In genomic region chr3:39088889-39089288, GRCh38 we compare ENCODE assay signal across 16 cellular contexts. TPM values are rescaled to one million over a fixed set of nuclear protein-coding genes. Genes with fewer than 3 reads are reported as not detected.
DNase-seq lines count a peak whose midpoint lies in the region; ATAC-seq and TF ChIP-seq lines count a peak whose summit lies in the region.
"Had no signal": no experiment of that assay in that cellular context is flagged by ENCODE, and none has a peak within 500 bp of the region (broad histone marks: within the 10 kb centered on the region; RNA-seq: fewer than 3 reads in every experiment).

No MANE protein-coding gene starts in this region.

- peaks cover 53% of the 10 kb centered on the region for H3K36me3 Mint-ChIP-seq in central memory CD8-positive, alpha-beta T cell (ENCODE audit: insufficient read depth)

- H3K9ac ChIP-seq in IMR-90 (ENCODE audit: low read depth, low read length) = no peak overlapping the region

- intact Hi-C loops in IMR-90 (cut with micrococcal nuclease) = no loop called here

- H3K4me2 ChIP-seq in IMR-90 (ENCODE audit: low read depth, low read length) = no peak overlapping the region

- TF ChIP-seq POLR2A in IMR-90 (IDR thresholded peaks at IDR 0.05; ENCODE audit: low read depth, low read length) = no peak

- DNase-seq in EL (peak; percentile 10), IMR-90 (peak; percentile 31), fibroblast of villous mesenchyme (ENCODE audit: low read depth) (peak; percentile 49), NAMALWA (ENCODE audit: low spot score) (no peak)
- DNase-seq in central memory CD8-positive, alpha-beta T cell (ENCODE audit: low spot score in 2 of 2) = no peak
- DNase-seq in effector memory CD4-positive, alpha-beta T cell = no peak
- no peak for DNase-seq in stimulated activated CD4-positive, alpha-beta T cell treated with anti-CD3 and anti-CD28 coated beads, Interleukin-2, amount 100 ng/mL, for 24 hours
- DNase-seq: AML-193; CD4-positive, CD25-positive, alpha-beta regulatory T cell; DMS79; H7; NCI-H1417; NCI-H2029 treated with DMSO at 0.1 percent for 48 hours; NCI-H524; SIG-M5 had no signal

- H3K4me3 ChIP-seq in IMR-90 (ENCODE audit: insufficient read depth, low read depth, low read length) = no peak overlapping the region
- no peak overlapping the region for H3K4me3 ChIP-seq in fibroblast of villous mesenchyme (ENCODE audit: low read depth, low read length)
- H3K4me3 ChIP-seq in effector memory CD4-positive, alpha-beta T cell (ENCODE audit: insufficient read depth, low read depth, low read length, poor library complexity, severe bottlenecking) = no peak overlapping the region

- no peaks in the 10 kb centered on the region for H3K4me1 ChIP-seq in IMR-90 (ENCODE audit: control insufficient read depth, insufficient read depth, low read length)
- no peaks in the 10 kb centered on the region for H3K4me1 ChIP-seq in effector memory CD4-positive, alpha-beta T cell (ENCODE audit: control insufficient read depth, insufficient read depth, low read length, poor library complexity, severe bottlenecking)

- no peaks in the 10 kb centered on the region for H4K20me1 ChIP-seq in IMR-90 (ENCODE audit: insufficient read depth, low read length)

- H3K4ac ChIP-seq in IMR-90 (ENCODE audit: low read depth, low read length) = no peak overlapping the region

- in situ Hi-C loops in IMR-90 (cut with MboI; ENCODE audit: low sequenced_read_pairs) = no loop called here

- H3K18ac ChIP-seq in IMR-90 (ENCODE audit: low read depth, low read length) = no peak overlapping the region

- no peaks in the 10 kb centered on the region for H3K9me1 ChIP-seq in IMR-90 (ENCODE audit: insufficient read depth, low read length)

- H3K4me1 Mint-ChIP-seq in central memory CD8-positive, alpha-beta T cell = no peaks in the 10 kb centered on the region

- no peak overlapping the region for H2AK5ac ChIP-seq in IMR-90 (ENCODE audit: low read depth, low read length)

- H2AK9ac ChIP-seq in IMR-90 (replicated peaks; ENCODE audit: low read depth, low read length, poor library complexity) = peak overlapping the region; percentile 71

- H3K79me1 ChIP-seq in IMR-90 (ENCODE audit: low read depth in 1 of 2, low read length in 2 of 2) = no peaks in the 10 kb centered on the region

- no peaks in the 10 kb centered on the region for H3K27me3 Mint-ChIP-seq in central memory CD8-positive, alpha-beta T cell
- H3K27me3 Mint-ChIP-seq: CD4-positive, CD25-positive, alpha-beta regulatory T cell had no signal

- H3K9me3 Mint-ChIP-seq in central memory CD8-positive, alpha-beta T cell = no peaks in the 10 kb centered on the region
- H3K9me3 Mint-ChIP-seq: CD4-positive, CD25-positive, alpha-beta regulatory T cell had no signal

- no peak overlapping the region for H2AFZ ChIP-seq in IMR-90 (replicated peaks; ENCODE audit: low read length, poor library complexity)

- no peak overlapping the region for H4K5ac ChIP-seq in IMR-90 (ENCODE audit: low read depth, low read length)

- ATAC-seq in IMR-90 (ENCODE audit: low read depth) (peak; percentile 81), GM19463 (IDR thresholded peaks at IDR 0.05; ENCODE audit: unreplicated experiment) (no peak)
- ATAC-seq in central memory CD8-positive, alpha-beta T cell (replicated peaks; ENCODE audit: extremely low read depth, poor library complexity, severe bottlenecking) = no peak

- no peak overlapping the region for H2BK120ac ChIP-seq in IMR-90 (ENCODE audit: low read depth, low read length)

- no peaks in the 10 kb centered on the region for H3K27me3 ChIP-seq in IMR-90 (ENCODE audit: control insufficient read depth, insufficient read depth, low read length)
- H3K27me3 ChIP-seq in effector memory CD4-positive, alpha-beta T cell (replicated peaks; ENCODE audit: control insufficient read depth, insufficient read depth, low read length, poor library complexity, severe bottlenecking) = no peaks in the 10 kb centered on the region

- no TSS peak for BruUV-seq in IMR-90 (replicated peaks; lab: Mats Ljungman, UMichigan)

- no peak overlapping the region for H2BK20ac ChIP-seq in IMR-90 (ENCODE audit: low read depth, low read length)

- no peak overlapping the region for H4K91ac ChIP-seq in IMR-90 (ENCODE audit: insufficient read depth, low read depth, low read length)

- no peak for TF ChIP-seq RAD21 in IMR-90 (IDR thresholded peaks at IDR 0.05; ENCODE audit: low read length)

- WGBS in IMR-90 (ENCODE audit: extremely low coverage in 2 of 2, insufficient read length in 1 of 2), 2 experiments = no CpG with 5 or more reads among the region's 3 CpGs

- no peak overlapping the region for H2BK15ac ChIP-seq in IMR-90 (ENCODE audit: low read depth, low read length)

- no peak overlapping the region for H3K27ac ChIP-seq in IMR-90 (ENCODE audit: insufficient read depth, low read length)
- H3K27ac ChIP-seq in effector memory CD4-positive, alpha-beta T cell (ENCODE audit: insufficient read depth, low read length, poor library complexity, severe bottlenecking) = no peak overlapping the region

- H3K27ac Mint-ChIP-seq in central memory CD8-positive, alpha-beta T cell (ENCODE audit: low read depth) = peak overlapping the region; percentile 29

- H3K4me3 Mint-ChIP-seq in central memory CD8-positive, alpha-beta T cell = no peak overlapping the region
- H3K4me3 Mint-ChIP-seq: CD4-positive, CD25-positive, alpha-beta regulatory T cell had no signal

- no peak overlapping the region for H2BK5ac ChIP-seq in IMR-90 (ENCODE audit: low read depth, low read length, poor library complexity, severe bottlenecking)

- H3K23ac ChIP-seq in IMR-90 (ENCODE audit: low read depth, low read length) = no peak overlapping the region

- TF ChIP-seq CTCF in IMR-90 (conservative IDR thresholded peaks at IDR 0.05; ENCODE audit: low read depth, low read length) = no peak
- TF ChIP-seq CTCF in fibroblast of villous mesenchyme (IDR thresholded peaks at IDR 0.05; ENCODE audit: insufficient read depth, low read depth, low read length) = no peak

- H3K14ac ChIP-seq in IMR-90 (replicated peaks; ENCODE audit: low read depth, low read length) = no peak overlapping the region

- H3K9me3 ChIP-seq in IMR-90 (ENCODE audit: control insufficient read depth, insufficient read depth, low read length) = no peaks in the 10 kb centered on the region
- no peaks in the 10 kb centered on the region for H3K9me3 ChIP-seq in effector memory CD4-positive, alpha-beta T cell (ENCODE audit: control insufficient read depth, low read length)

- H4K8ac ChIP-seq in IMR-90 (ENCODE audit: low read depth in 2 of 2, low read length in 2 of 2) = no peak overlapping the region

- H3K56ac ChIP-seq in IMR-90 (ENCODE audit: extremely low read depth, insufficient read depth, low read length) = no peak overlapping the region

- CTCF ChIA-PET in IMR-90 (lab: Yijun Ruan, JAX) = interaction anchor here (1.2 to 1.5 kb wide), 2 partner anchors 23 to 203 kb away, joined by 4 to 5 read pairs; no protein-coding TSS in a partner anchor

- H3K36me3 ChIP-seq in IMR-90 (ENCODE audit: control insufficient read depth, insufficient read depth, low read length) = peaks cover 34% of the 10 kb centered on the region
- peaks cover 67% of the 10 kb centered on the region for H3K36me3 ChIP-seq in effector memory CD4-positive, alpha-beta T cell (ENCODE audit: control insufficient read depth, insufficient read depth, low read length)

- dilution Hi-C loops in IMR-90 (cut with HindIII; ENCODE audit: low sequenced_read_pairs, unreplicated experiment) = no loop called here

- POLR2A ChIA-PET in IMR-90 (lab: Charles Lee; ENCODE audit: unreplicated experiment) = no interaction called here

TF ChIP-seq in IMR-90, 13 proteins besides CTCF, POLR2A, EP300 and RAD21:
- TF ChIP-seq MAFK (IDR thresholded peaks at IDR 0.05; ENCODE audit: low read depth, low read length) = no peak
- no peak for TF ChIP-seq NFE2L2 (IDR thresholded peaks at IDR 0.05; ENCODE audit: low read depth, low read length)
- no peak for TF ChIP-seq RFX5 (IDR thresholded peaks at IDR 0.05; ENCODE audit: low read depth, low read length)
- TF ChIP-seq, protein P1, sequence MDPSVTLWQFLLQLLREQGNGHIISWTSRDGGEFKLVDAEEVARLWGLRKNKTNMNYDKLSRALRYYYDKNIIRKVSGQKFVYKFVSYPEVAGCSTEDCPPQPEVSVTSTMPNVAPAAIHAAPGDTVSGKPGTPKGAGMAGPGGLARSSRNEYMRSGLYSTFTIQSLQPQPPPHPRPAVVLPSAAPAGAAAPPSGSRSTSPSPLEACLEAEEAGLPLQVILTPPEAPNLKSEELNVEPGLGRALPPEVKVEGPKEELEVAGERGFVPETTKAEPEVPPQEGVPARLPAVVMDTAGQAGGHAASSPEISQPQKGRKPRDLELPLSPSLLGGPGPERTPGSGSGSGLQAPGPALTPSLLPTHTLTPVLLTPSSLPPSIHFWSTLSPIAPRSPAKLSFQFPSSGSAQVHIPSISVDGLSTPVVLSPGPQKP (IDR thresholded peaks at IDR 0.05; ENCODE audit: borderline replicate concordance, low read depth, low read length) = no peak
- TF ChIP-seq FOS (IDR thresholded peaks at IDR 0.05; ENCODE audit: low read depth, low read length) = no peak
- no peak for TF ChIP-seq MXI1 (IDR thresholded peaks at IDR 0.05; ENCODE audit: borderline replicate concordance, low read depth, low read length)
- TF ChIP-seq BHLHE40 (IDR thresholded peaks at IDR 0.05; ENCODE audit: low read depth, low read length) = no peak
- no peak for TF ChIP-seq MAZ (IDR thresholded peaks at IDR 0.05; ENCODE audit: borderline replicate concordance, low read depth, low read length)
- TF ChIP-seq SMC3 (IDR thresholded peaks at IDR 0.05; ENCODE audit: low read depth, low read length) = no peak

RNA-seq across cellular contexts. Expression of gene GORASP1, which starts 18.5 kb away (rescaled TPM):
- total RNA-seq in IMR-90 (2012; rRNA removed) (25.8 and 35.0 TPM in 2 replicates), fibroblast of villous mesenchyme (44.9 and 50.9 TPM in 2 replicates)
- polyA plus RNA-seq in IMR-90 (2012; rRNA removed) = 56.6 and 58.9 TPM in 2 replicates
- 27.6 and 41.5 TPM in 2 replicates for polyA plus RNA-seq in IMR-90 (2012; cell fraction: cytosol; rRNA removed)
- polyA plus RNA-seq in IMR-90 (2012; cell fraction: nucleus; rRNA removed; ENCODE audit: low replicate concordance) = 133 and 180 TPM in 2 replicates

RNA-seq across cellular contexts. Expression of gene TTC21A, which starts 18.6 kb away (rescaled TPM):
- total RNA-seq in IMR-90 (2012; rRNA removed) (0.56 and 0.90 TPM in 2 replicates), fibroblast of villous mesenchyme (3.5 and 3.9 TPM in 2 replicates)
- polyA plus RNA-seq in IMR-90 (2012; rRNA removed) = 1.6 and 1.8 TPM in 2 replicates
- 0.38 and 0.93 TPM in 2 replicates for polyA plus RNA-seq in IMR-90 (2012; cell fraction: cytosol; rRNA removed)
- polyA plus RNA-seq in IMR-90 (2012; cell fraction: nucleus; rRNA removed; ENCODE audit: low replicate concordance) = 10.7 and 13.0 TPM in 2 replicates

RNA-seq across cellular contexts. Expression of gene WDR48, which starts 37.1 kb away (rescaled TPM):
- total RNA-seq in IMR-90 (2012; rRNA removed) (41.2 and 68.6 TPM in 2 replicates), fibroblast of villous mesenchyme (19.6 and 30.2 TPM in 2 replicates)
- 10.7 and 14.4 TPM in 2 replicates for polyA plus RNA-seq in IMR-90 (2012; rRNA removed)
- polyA plus RNA-seq in IMR-90 (2012; cell fraction: cytosol; rRNA removed) = 3.9 and 5.7 TPM in 2 replicates
- 3.1 and 26.6 TPM in 2 replicates for polyA plus RNA-seq in IMR-90 (2012; cell fraction: nucleus; rRNA removed; ENCODE audit: low replicate concordance)

RNA-seq across cellular contexts. Expression of gene SCN11A, which starts 37.1 kb away (rescaled TPM):
- total RNA-seq in IMR-90 (2012; rRNA removed) = under 0.01 TPM in 1 of 2 replicates, not detected in the other
- polyA plus RNA-seq in IMR-90 (2012; rRNA removed) = 0.02 TPM in 1 of 2 replicates, not detected in the other
- not detected in 2 replicates for polyA plus RNA-seq in IMR-90 (2012; cell fraction: cytosol; rRNA removed)
- polyA plus RNA-seq in IMR-90 (2012; cell fraction: nucleus; rRNA removed; ENCODE audit: low replicate concordance) = 0.01 and 0.14 TPM in 2 replicates
- under 0.01 TPM in 2 replicates for total RNA-seq in fibroblast of villous mesenchyme
- total RNA-seq: CD4-positive, CD25-positive, alpha-beta regulatory T cell had no signal

Comparison
In these comparisons a context has a peak if more than half of its experiments do, and no peak if none do; other contexts are left out.
1. DNase-seq: peak in EL (single experiment), IMR-90 (single experiment) and fibroblast of villous mesenchyme (single experiment); none in central memory CD8-positive, alpha-beta T cell (0 of 2), effector memory CD4-positive, alpha-beta T cell (0 of 3), NAMALWA (single experiment) and stimulated activated CD4-positive, alpha-beta T cell treated with anti-CD3 and anti-CD28 coated beads, Interleukin-2, amount 100 ng/mL, for 24 hours (0 of 2).